ENCODE assay signal across 9 cellular contexts in the genomic region with DNA sequence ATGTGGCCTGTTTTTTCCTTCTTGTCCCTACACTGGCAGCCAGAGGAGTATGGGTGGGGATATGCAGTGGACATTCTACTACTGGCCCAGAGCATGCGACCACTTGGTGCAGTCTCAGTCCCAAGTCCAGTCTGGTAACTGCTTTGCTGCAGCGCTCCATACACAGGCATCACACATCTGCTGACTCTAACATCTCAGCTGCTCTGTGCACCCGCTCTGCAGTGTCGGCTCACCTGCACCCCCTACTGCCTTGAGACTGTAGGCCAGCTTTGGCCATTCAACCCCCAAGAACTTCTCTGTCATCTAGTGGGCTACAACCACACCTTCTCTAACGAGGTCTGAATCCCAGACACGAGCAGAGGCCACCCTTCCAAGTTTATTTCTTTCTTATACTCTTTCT. TPM values are rescaled to one million over a fixed set of nuclear protein-coding genes. Genes with fewer than 3 reads are reported as not detected.
DNase-seq lines count a peak whose midpoint lies in the region; ATAC-seq and TF ChIP-seq lines count a peak whose summit lies in the region.
"Had no signal": no experiment of that assay in that cellular context is flagged by ENCODE, and none has a peak within 500 bp of the region (broad histone marks: within the 10 kb centered on the region; RNA-seq: fewer than 3 reads in every experiment).

No MANE protein-coding gene starts in this region.

- H3K27ac Mint-ChIP-seq in T-helper 2 cell treated with Interferon-gamma antibody and Interleukin-4, amounts not matched to agents 5 μg/mL and 100 μg/mL, for 36 hours, result no peak overlapping the region
- H3K27ac Mint-ChIP-seq: activated naive CD8-positive, alpha-beta T cell treated with anti-CD3 and anti-CD28 coated beads, Interleukin-2, amount 10 ng/mL, durations not matched to agents 7 days and 5 days had no signal

- H3K9me3 Mint-ChIP-seq in T-helper 2 cell treated with Interferon-gamma antibody and Interleukin-4, amounts not matched to agents 5 μg/mL and 100 μg/mL, for 36 hours, result no peaks in the 10 kb centered on the region

- H3K27me3 Mint-ChIP-seq in T-helper 2 cell treated with Interferon-gamma antibody and Interleukin-4, amounts not matched to agents 5 μg/mL and 100 μg/mL, for 36 hours (ENCODE audit: low read depth), result no peaks in the 10 kb centered on the region

- no peak overlapping the region for H3K4me3 ChIP-seq in BE2C (ENCODE audit: low read depth, low read length)

- no peak overlapping the region for H3K4me3 Mint-ChIP-seq in T-helper 2 cell treated with Interferon-gamma antibody and Interleukin-4, amounts not matched to agents 5 μg/mL and 100 μg/mL, for 36 hours
- H3K4me3 Mint-ChIP-seq: activated naive CD8-positive, alpha-beta T cell treated with anti-CD3 and anti-CD28 coated beads, Interleukin-2, amount 10 ng/mL, durations not matched to agents 7 days and 5 days had no signal

- H3K4me1 Mint-ChIP-seq in T-helper 2 cell treated with Interferon-gamma antibody and Interleukin-4, amounts not matched to agents 5 μg/mL and 100 μg/mL, for 36 hours (ENCODE audit: low read depth), result no peaks in the 10 kb centered on the region
- H3K4me1 Mint-ChIP-seq: activated naive CD8-positive, alpha-beta T cell treated with anti-CD3 and anti-CD28 coated beads, Interleukin-2, amount 10 ng/mL, durations not matched to agents 7 days and 5 days had no signal

- H3K36me3 Mint-ChIP-seq in T-helper 2 cell treated with Interferon-gamma antibody and Interleukin-4, amounts not matched to agents 5 μg/mL and 100 μg/mL, for 36 hours (ENCODE audit: low read depth), result no peaks in the 10 kb centered on the region
- H3K36me3 Mint-ChIP-seq: activated naive CD8-positive, alpha-beta T cell treated with anti-CD3 and anti-CD28 coated beads, Interleukin-2, amount 10 ng/mL, durations not matched to agents 7 days and 5 days had no signal

- no peaks in the 10 kb centered on the region for H3K9me3 ChIP-seq in BE2C

- ATAC-seq in GM19395 (IDR thresholded peaks at IDR 0.05; ENCODE audit: unreplicated experiment), result peak; percentile 81
- peak; percentile 73 for ATAC-seq in HG03571 (IDR thresholded peaks at IDR 0.05; ENCODE audit: unreplicated experiment)

- peak; percentile 75 for DNase-seq in BE2C
- peak; percentile 22 for DNase-seq in cerebellar cortex (ENCODE audit: low spot score)
- no peak for DNase-seq in KG1 (lab: John Stamatoyannopoulos, UW)
- no peak for DNase-seq in activated naive CD4-positive, alpha-beta T cell treated with anti-CD3 and anti-CD28 coated beads, Interleukin-2, amount 50 U/mL, for 16 hours
- no peak for DNase-seq in T-helper 2 cell treated with Interferon-gamma antibody and Interleukin-4, amounts not matched to agents 5 μg/mL and 100 μg/mL, for 36 hours (ENCODE audit: low spot score)
- no peak for DNase-seq in DMS114 treated with DMSO at 0.1 percent for 48 hours (lab: John Stamatoyannopoulos, UW; ENCODE audit: unreplicated experiment)
- DNase-seq: activated naive CD8-positive, alpha-beta T cell treated with anti-CD3 and anti-CD28 coated beads, Interleukin-2, amount 10 ng/mL, durations not matched to agents 7 days and 5 days had no signal

- H3K4me1 ChIP-seq in BE2C, result no peaks in the 10 kb centered on the region

- H3K27me3 ChIP-seq in BE2C, result no peaks in the 10 kb centered on the region

- peak; percentile 84 for TF ChIP-seq CTCF in BE2C (IDR thresholded peaks at IDR 0.05; ENCODE audit: low read depth, low read length)

- no peaks in the 10 kb centered on the region for H3K36me3 ChIP-seq in BE2C

RNA-seq across cellular contexts. Expression of a gene that starts 46.4 kb away (rescaled TPM):
- polyA plus RNA-seq in BE2C (2012; ENCODE audit: insufficient read depth, insufficient read length, low read depth), result not detected

Comparison
In these comparisons a context has a peak if more than half of its experiments do, and no peak if none do; other contexts are left out.
1. DNase-seq: peak in BE2C (single experiment) and cerebellar cortex (single experiment); none in KG1 (single experiment), activated naive CD4-positive, alpha-beta T cell treated with anti-CD3 and anti-CD28 coated beads, Interleukin-2, amount 50 U/mL, for 16 hours (single experiment), T-helper 2 cell treated with Interferon-gamma antibody and Interleukin-4, amounts not matched to agents 5 μg/mL and 100 μg/mL, for 36 hours (single experiment) and DMS114 treated with DMSO at 0.1 percent for 48 hours (single experiment).